In genomic region chr18:7924616-7925015, GRCh38 we compare ENCODE assay signal across 15 cellular contexts.
DNase-seq lines count a peak whose midpoint lies in the region; ATAC-seq, FAIRE-seq and TF ChIP-seq lines count a peak whose summit lies in the region.
"Had no signal": no experiment of that assay in that cellular context is flagged by ENCODE, and none has a peak within 500 bp of the region (broad histone marks: within the 10 kb centered on the region; RNA-seq: fewer than 3 reads in every experiment).

No MANE protein-coding gene starts in this region.

- intact Hi-C loops in PC-9 (cut with micrococcal nuclease; ENCODE audit: unreplicated experiment) (loop anchor here (5.0 kb wide), 1 partner anchor 47 kb away; no protein-coding TSS in a partner anchor), vagina (cut with DNase I) (no loop called here)

- H3K27me3 ChIP-seq in PC-9 (ENCODE audit: insufficient read depth, low read depth) (no peaks in the 10 kb centered on the region), vagina (no peaks in the 10 kb centered on the region)

- H3K4me3 Mint-ChIP-seq in type B pancreatic cell: no peak overlapping the region
- H3K4me3 Mint-ChIP-seq: CD14-positive monocyte, IgD-negative memory B cell had no signal

- TF ChIP-seq POLR2A in A549 (IDR thresholded peaks at IDR 0.05; ENCODE audit: low read length) (no peak), vagina (IDR thresholded peaks at IDR 0.05) (no peak)

- H3K27ac ChIP-seq in A549 (peak overlapping the region; percentile 93 to 97), PC-9 (peak overlapping the region; percentile 100; the same call in 1 of the 2 replicates), vagina (no peak overlapping the region)

- no peak overlapping the region for H3K27ac Mint-ChIP-seq in type B pancreatic cell
- H3K27ac Mint-ChIP-seq: CD14-positive monocyte, IgD-negative memory B cell had no signal

- H3K9me3 ChIP-seq in A549: no peaks in the 10 kb centered on the region
- peaks cover under 1% of the 10 kb centered on the region for H3K9me3 ChIP-seq in PC-9 (ENCODE audit: insufficient read depth, low read depth)
- no peaks in the 10 kb centered on the region for H3K9me3 ChIP-seq in vagina
- H3K9me3 ChIP-seq: Caco-2, HAP-1 had no signal

- FAIRE-seq in A549 (lab: Jason Lieb, UNC): no peak

- H3K4me2 ChIP-seq in A549 (no peak overlapping the region; the same call in 1 of the 3 replicates), PC-9 (no peak overlapping the region)

- no peaks in the 10 kb centered on the region for H3K27me3 Mint-ChIP-seq in type B pancreatic cell
- H3K27me3 Mint-ChIP-seq: IgD-negative memory B cell had no signal

- no peak for TF ChIP-seq CTCF in A549 (IDR thresholded peaks at IDR 0.05)
- TF ChIP-seq CTCF in PC-9 (conservative IDR thresholded peaks at IDR 0.05): no peak
- no peak for TF ChIP-seq CTCF in type B pancreatic cell (conservative IDR thresholded peaks at IDR 0.05)
- no peak for TF ChIP-seq CTCF in vagina (IDR thresholded peaks at IDR 0.05)

- H3K9me2 ChIP-seq in PC-9 (ENCODE audit: insufficient read depth): no peaks in the 10 kb centered on the region

- H3K36me3 ChIP-seq in PC-9 (ENCODE audit: low read depth) (peaks cover 10% of the 10 kb centered on the region), vagina (no peaks in the 10 kb centered on the region)
- H3K36me3 ChIP-seq: HAP-1 had no signal

- TF ChIP-seq RAD21 in A549 (conservative IDR thresholded peaks at IDR 0.05 in 1 of 2, IDR thresholded peaks at IDR 0.05 in 1 of 2): no peak

- H3F3A ChIP-seq in PC-9 (ENCODE audit: insufficient read depth, low read depth): peaks cover 18% of the 10 kb centered on the region

- no peak overlapping the region for H2AFZ ChIP-seq in PC-9

- H3K79me2 ChIP-seq in PC-9 (ENCODE audit: low read depth): peaks cover 3% of the 10 kb centered on the region; the same call in 1 of the 2 replicates

- H3K4me1 ChIP-seq in A549: peaks cover 90% of the 10 kb centered on the region
- H3K4me1 ChIP-seq in PC-9 (replicated peaks; ENCODE audit: insufficient read depth): peaks cover 48% of the 10 kb centered on the region
- no peaks in the 10 kb centered on the region for H3K4me1 ChIP-seq in vagina
- H3K4me1 ChIP-seq: HAP-1 had no signal

- CTCF ChIA-PET in A549 (lab: Yijun Ruan, JAX): no interaction called here
- CTCF ChIA-PET in PC-9 (lab: Charles Lee): no interaction called here

- H4K20me1 ChIP-seq in PC-9 (ENCODE audit: insufficient read depth): no peaks in the 10 kb centered on the region

- DNase-seq in A549 (ENCODE audit: low read depth in 1 of 2, low spot score in 1 of 2): no peak
- peak; percentile 10 for DNase-seq in Daoy (ENCODE audit: low read depth)
- DNase-seq in PC-9: no peak
- peak; percentile 32 for DNase-seq in iris pigment epithelial cell (ENCODE audit: low read depth)
- no peak for DNase-seq in activated T-cell treated with anti-CD3 and anti-CD28 coated beads, Interleukin-2, amount 50 U/mL, for 48 hours
- DNase-seq in type B pancreatic cell (ENCODE audit: extremely low spot score, unreplicated experiment): no peak
- DNase-seq in vagina (ENCODE audit: extremely low spot score in 2 of 2): no peak
- DNase-seq: Caco-2, NCI-H1436 treated with DMSO at 0.1 percent for 48 hours, NCI-H2107, SHP77 had no signal

- BruUV-seq in PC-9 (replicated peaks; lab: Mats Ljungman, UMichigan): no TSS peak

- no peak overlapping the region for H3K4me3 ChIP-seq in A549
- H3K4me3 ChIP-seq in PC-9: no peak overlapping the region
- H3K4me3 ChIP-seq in vagina: no peak overlapping the region
- H3K4me3 ChIP-seq: HAP-1 had no signal

- H3K36me3 Mint-ChIP-seq in type B pancreatic cell: no peaks in the 10 kb centered on the region
- H3K36me3 Mint-ChIP-seq: CD14-positive monocyte, IgD-negative memory B cell had no signal

- 88% methylated on average over 5 of the region's 5 CpGs for WGBS in A549 (ENCODE audit: missing lambda C conversion rate)

- H3K4me1 Mint-ChIP-seq in type B pancreatic cell (ENCODE audit: unreplicated experiment): peaks cover 10% of the 10 kb centered on the region
- H3K4me1 Mint-ChIP-seq: CD14-positive monocyte, IgD-negative memory B cell had no signal

- TF ChIP-seq EP300 in A549 (IDR thresholded peaks at IDR 0.05): no peak

- no peaks in the 10 kb centered on the region for H3K9me3 Mint-ChIP-seq in type B pancreatic cell

- POLR2A ChIA-PET in A549 (lab: Yijun Ruan, JAX): no interaction called here
- POLR2A ChIA-PET in PC-9 (lab: Charles Lee; ENCODE audit: unreplicated experiment): interaction anchor here (0.7 kb wide), 1 partner anchor 404 kb away, joined by 4 read pairs; no protein-coding TSS in a partner anchor

- ATAC-seq in A549: no peak
- ATAC-seq: Panc1 had no signal

TF ChIP-seq in A549, 52 proteins besides CTCF, POLR2A, EP300 and RAD21:
- TF ChIP-seq RARB (CRISPR knock-in tag; IDR thresholded peaks at IDR 0.05): no peak

Comparison
In these comparisons a context has a peak if more than half of its experiments do, and no peak if none do; other contexts are left out.
1. DNase-seq: peak in Daoy (single experiment) and iris pigment epithelial cell (single experiment); none in A549 (0 of 2), PC-9 (0 of 2), activated T-cell treated with anti-CD3 and anti-CD28 coated beads, Interleukin-2, amount 50 U/mL, for 48 hours (0 of 2), type B pancreatic cell (single experiment) and vagina (0 of 2).